In genomic region chr7:111031916-111032315, GRCh38 we compare ENCODE assay signal across 19 cellular contexts. TPM values are rescaled to one million over a fixed set of nuclear protein-coding genes. Genes with fewer than 3 reads are reported as not detected.
DNase-seq lines count a peak whose midpoint lies in the region; ATAC-seq and TF ChIP-seq lines count a peak whose summit lies in the region.
"Had no signal": no experiment of that assay in that cellular context is flagged by ENCODE, and none has a peak within 500 bp of the region (broad histone marks: within the 10 kb centered on the region; RNA-seq: fewer than 3 reads in every experiment).

No MANE protein-coding gene starts in this region.

- no peaks in the 10 kb centered on the region for H3K36me3 Mint-ChIP-seq in activated naive CD4-positive, alpha-beta T cell treated with anti-CD3 and anti-CD28 coated beads, Interleukin-2, amount 50 U/mL, for 24 hours
- peaks cover 0 to 4% of the 10 kb centered on the region in 2 donors for H3K36me3 Mint-ChIP-seq in activated naive CD4-positive, alpha-beta T cell treated with anti-CD3 and anti-CD28 coated beads, Interleukin-2, amount 50 U/mL, for 72 hours
- H3K36me3 Mint-ChIP-seq in activated naive CD8-positive, alpha-beta T cell treated with anti-CD3 and anti-CD28 coated beads for 36 hours = peaks cover 6% of the 10 kb centered on the region
- H3K36me3 Mint-ChIP-seq: CD8-positive, alpha-beta T cell had no signal

- H3K27ac Mint-ChIP-seq in activated naive CD4-positive, alpha-beta T cell treated with anti-CD3 and anti-CD28 coated beads, Interleukin-2, amount 50 U/mL, for 24 hours = peak overlapping the region; percentile 43
- H3K27ac Mint-ChIP-seq in activated naive CD4-positive, alpha-beta T cell treated with anti-CD3 and anti-CD28 coated beads, Interleukin-2, amount 50 U/mL, for 72 hours = no peak overlapping the region
- peak overlapping the region; percentile 35 for H3K27ac Mint-ChIP-seq in activated naive CD8-positive, alpha-beta T cell treated with anti-CD3 and anti-CD28 coated beads for 36 hours
- H3K27ac Mint-ChIP-seq: B cell; CD4-positive, alpha-beta T cell; CD8-positive, alpha-beta T cell had no signal

- intact Hi-C loops in thyroid gland (cut with DNase I) (no loop called here), lower lobe of right lung (cut with DNase I) (no loop called here)

- peaks cover 4% of the 10 kb centered on the region for H3K9me3 Mint-ChIP-seq in activated naive CD4-positive, alpha-beta T cell treated with anti-CD3 and anti-CD28 coated beads, Interleukin-2, amount 50 U/mL, for 24 hours
- peaks cover 0 to 6% of the 10 kb centered on the region in 2 donors for H3K9me3 Mint-ChIP-seq in activated naive CD4-positive, alpha-beta T cell treated with anti-CD3 and anti-CD28 coated beads, Interleukin-2, amount 50 U/mL, for 72 hours
- peaks cover 3% of the 10 kb centered on the region for H3K9me3 Mint-ChIP-seq in activated naive CD8-positive, alpha-beta T cell treated with anti-CD3 and anti-CD28 coated beads for 36 hours
- H3K9me3 Mint-ChIP-seq: CD4-positive, alpha-beta T cell; CD8-positive, alpha-beta T cell had no signal

- 43 to 48% methylated on average over 7 of the region's 7 CpGs for WGBS in thyroid gland, 2 donors

- H3K4me3 Mint-ChIP-seq in activated naive CD4-positive, alpha-beta T cell treated with anti-CD3 and anti-CD28 coated beads, Interleukin-2, amount 50 U/mL, for 24 hours = no peak overlapping the region
- no peak overlapping the region for H3K4me3 Mint-ChIP-seq in activated naive CD8-positive, alpha-beta T cell treated with anti-CD3 and anti-CD28 coated beads for 36 hours
- H3K4me3 Mint-ChIP-seq: B cell; CD4-positive, alpha-beta T cell; CD8-positive, alpha-beta T cell had no signal

- H3K27me3 ChIP-seq in thyroid gland (no peaks in the 10 kb centered on the region), lower lobe of right lung (ENCODE audit: low read depth) (no peaks in the 10 kb centered on the region)
- H3K27me3 ChIP-seq: BLaER1 treated with 17β-estradiol and CSF1 and Interleukin-3, amounts not matched to agents 10 nM and 100 nM had no signal

- H3K9me3 ChIP-seq in thyroid gland = no peaks in the 10 kb centered on the region
- no peaks in the 10 kb centered on the region for H3K9me3 ChIP-seq in lower lobe of right lung
- H3K9me3 ChIP-seq: A549; BLaER1 treated with 17β-estradiol and CSF1 and Interleukin-3, amounts not matched to agents 10 nM and 100 nM; Caco-2 had no signal

- no peaks in the 10 kb centered on the region for H3K27me3 Mint-ChIP-seq in activated naive CD4-positive, alpha-beta T cell treated with anti-CD3 and anti-CD28 coated beads, Interleukin-2, amount 50 U/mL, for 24 hours
- no peaks in the 10 kb centered on the region for H3K27me3 Mint-ChIP-seq in activated naive CD8-positive, alpha-beta T cell treated with anti-CD3 and anti-CD28 coated beads for 36 hours
- H3K27me3 Mint-ChIP-seq: B cell; CD4-positive, alpha-beta T cell had no signal

- ATAC-seq in activated naive CD4-positive, alpha-beta T cell treated with anti-CD3 and anti-CD28 coated beads, Interleukin-2, amount 50 U/mL, for 72 hours = no peak
- ATAC-seq in GM21360 (IDR thresholded peaks at IDR 0.05; ENCODE audit: unreplicated experiment) = no peak
- no peak for ATAC-seq in lower lobe of right lung
- ATAC-seq: A549; CD8-positive, alpha-beta T cell had no signal

- peak in 1 of 2 donors; percentile 8 for TF ChIP-seq POLR2A in thyroid gland (IDR thresholded peaks at IDR 0.05)

- H3K36me3 ChIP-seq in thyroid gland (no peaks in the 10 kb centered on the region), lower lobe of right lung (no peaks in the 10 kb centered on the region)
- H3K36me3 ChIP-seq: BLaER1 treated with 17β-estradiol and CSF1 and Interleukin-3, amounts not matched to agents 10 nM and 100 nM had no signal

- peak overlapping the region; percentile 42 to 63 (median 47) for H3K27ac ChIP-seq in thyroid gland
- no peak overlapping the region for H3K27ac ChIP-seq in lower lobe of right lung
- H3K27ac ChIP-seq: 22Rv1; A549; BLaER1 treated with 17β-estradiol and CSF1 and Interleukin-3, amounts not matched to agents 10 nM and 100 nM; C4-2B had no signal

- H3K4me1 ChIP-seq in thyroid gland (peaks cover 39 to 41% of the 10 kb centered on the region in 2 donors), lower lobe of right lung (peaks cover 6% of the 10 kb centered on the region)
- H3K4me1 ChIP-seq: Caco-2 had no signal

- H3K4me3 ChIP-seq in thyroid gland (replicated peaks in 1 of 3) = no peak overlapping the region
- no peak overlapping the region for H3K4me3 ChIP-seq in lower lobe of right lung
- H3K4me3 ChIP-seq: A549; BLaER1 treated with 17β-estradiol and CSF1 and Interleukin-3, amounts not matched to agents 10 nM and 100 nM had no signal

- H3K4me1 Mint-ChIP-seq in activated naive CD4-positive, alpha-beta T cell treated with anti-CD3 and anti-CD28 coated beads, Interleukin-2, amount 50 U/mL, for 24 hours = peaks cover 41% of the 10 kb centered on the region
- peaks cover 38% of the 10 kb centered on the region for H3K4me1 Mint-ChIP-seq in activated naive CD8-positive, alpha-beta T cell treated with anti-CD3 and anti-CD28 coated beads for 36 hours

- TF ChIP-seq CTCF in thyroid gland (IDR thresholded peaks at IDR 0.05) (peak in 1 of 6 experiments; percentile 6), lower lobe of right lung (IDR thresholded peaks at IDR 0.05) (no peak)

- DNase-seq in activated naive CD4-positive, alpha-beta T cell treated with anti-CD3 and anti-CD28 coated beads, Interleukin-2, amount 50 U/mL, for 72 hours (ENCODE audit: low spot score in 2 of 2) = no peak
- DNase-seq in activated naive CD8-positive, alpha-beta T cell treated with anti-CD3 and anti-CD28 coated beads for 36 hours = no peak
- DNase-seq in thyroid gland = peak; percentile 84 to 85
- no peak for DNase-seq in lower lobe of right lung
- DNase-seq: AML-193; Caco-2; Calu3; CD4-positive, alpha-beta T cell; CD8-positive, alpha-beta T cell; DMS79 treated with DMSO at 0.1 percent for 48 hours; GF-D8 had no signal

RNA-seq across cellular contexts. Expression of gene LRRN3, which starts 59.0 kb away (rescaled TPM):
- 10 to 100 TPM in 1 of 2 donors, 1 to 10 TPM in 1; 9.3 to 29.6 TPM for total RNA-seq in activated naive CD4-positive, alpha-beta T cell treated with anti-CD3 and anti-CD28 coated beads, Interleukin-2, amount 50 U/mL, for 72 hours
- total RNA-seq in activated naive CD8-positive, alpha-beta T cell treated with anti-CD3 and anti-CD28 coated beads for 36 hours = 10 to 100 TPM; 89.3 to 93.6 TPM
- total RNA-seq in thyroid gland (10 to 100 TPM in 2 of 4 donors, 1 to 10 TPM in 2; 5.9 to 15.9 (median 9.7) TPM), lower lobe of right lung (6.1 TPM)
- total RNA-seq: A172, Calu3 had no signal

Comparison
In these comparisons a context has a peak if more than half of its experiments do, and no peak if none do; other contexts are left out.
1. H3K27ac Mint-ChIP-seq: peak in activated naive CD4-positive, alpha-beta T cell treated with anti-CD3 and anti-CD28 coated beads, Interleukin-2, amount 50 U/mL, for 24 hours (single experiment) and activated naive CD8-positive, alpha-beta T cell treated with anti-CD3 and anti-CD28 coated beads for 36 hours (single experiment); none in activated naive CD4-positive, alpha-beta T cell treated with anti-CD3 and anti-CD28 coated beads, Interleukin-2, amount 50 U/mL, for 72 hours (0 of 2).
2. DNase-seq: peak in thyroid gland (2 of 2); none in activated naive CD4-positive, alpha-beta T cell treated with anti-CD3 and anti-CD28 coated beads, Interleukin-2, amount 50 U/mL, for 72 hours (0 of 2), activated naive CD8-positive, alpha-beta T cell treated with anti-CD3 and anti-CD28 coated beads for 36 hours (single experiment) and lower lobe of right lung (single experiment).